Comparison of ENCODE assay signal across 1 cellular context in the genomic region with DNA sequence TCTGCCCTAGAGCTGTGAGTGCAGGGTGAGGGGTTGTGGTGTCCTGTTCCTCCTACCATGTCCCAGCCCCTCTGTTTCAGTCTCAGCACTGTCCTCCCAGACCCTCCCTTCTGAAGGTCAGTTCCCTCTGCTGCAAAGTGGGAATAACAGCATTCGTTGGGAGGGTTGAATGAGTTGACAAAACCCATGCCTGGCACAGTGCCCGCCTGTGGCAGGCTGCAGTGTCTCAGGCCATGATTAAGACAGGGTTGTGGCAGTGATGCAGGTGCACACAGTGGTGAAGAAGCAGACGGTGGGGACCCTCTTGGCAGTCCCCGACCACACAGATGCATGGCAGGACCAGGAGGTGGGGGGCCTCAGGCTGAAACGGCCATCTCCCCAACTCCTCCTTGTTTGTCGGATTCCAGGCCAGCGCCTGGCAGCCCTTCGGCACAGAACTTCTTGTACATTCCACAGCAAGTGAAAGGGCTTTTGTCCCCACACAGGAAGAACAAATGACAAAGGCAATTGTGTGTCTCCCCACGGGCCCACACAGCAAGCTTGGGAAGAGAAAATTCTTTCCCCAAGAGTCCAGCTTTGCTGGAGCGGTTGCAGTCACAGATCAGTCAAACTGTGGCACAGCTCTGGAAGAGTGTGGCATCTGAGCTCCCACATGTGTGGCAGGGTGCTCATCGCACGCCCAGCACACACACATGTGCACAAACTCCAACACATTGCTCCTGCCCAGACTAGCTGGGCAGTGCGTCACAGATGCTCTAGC.
TF ChIP-seq lines count a peak whose summit lies in the region.

No MANE protein-coding gene starts in this region.

TF ChIP-seq in SK-N-SH, 30 proteins besides CTCF, POLR2A, EP300 and RAD21 (continued from another document):
- TF ChIP-seq, protein P1, sequence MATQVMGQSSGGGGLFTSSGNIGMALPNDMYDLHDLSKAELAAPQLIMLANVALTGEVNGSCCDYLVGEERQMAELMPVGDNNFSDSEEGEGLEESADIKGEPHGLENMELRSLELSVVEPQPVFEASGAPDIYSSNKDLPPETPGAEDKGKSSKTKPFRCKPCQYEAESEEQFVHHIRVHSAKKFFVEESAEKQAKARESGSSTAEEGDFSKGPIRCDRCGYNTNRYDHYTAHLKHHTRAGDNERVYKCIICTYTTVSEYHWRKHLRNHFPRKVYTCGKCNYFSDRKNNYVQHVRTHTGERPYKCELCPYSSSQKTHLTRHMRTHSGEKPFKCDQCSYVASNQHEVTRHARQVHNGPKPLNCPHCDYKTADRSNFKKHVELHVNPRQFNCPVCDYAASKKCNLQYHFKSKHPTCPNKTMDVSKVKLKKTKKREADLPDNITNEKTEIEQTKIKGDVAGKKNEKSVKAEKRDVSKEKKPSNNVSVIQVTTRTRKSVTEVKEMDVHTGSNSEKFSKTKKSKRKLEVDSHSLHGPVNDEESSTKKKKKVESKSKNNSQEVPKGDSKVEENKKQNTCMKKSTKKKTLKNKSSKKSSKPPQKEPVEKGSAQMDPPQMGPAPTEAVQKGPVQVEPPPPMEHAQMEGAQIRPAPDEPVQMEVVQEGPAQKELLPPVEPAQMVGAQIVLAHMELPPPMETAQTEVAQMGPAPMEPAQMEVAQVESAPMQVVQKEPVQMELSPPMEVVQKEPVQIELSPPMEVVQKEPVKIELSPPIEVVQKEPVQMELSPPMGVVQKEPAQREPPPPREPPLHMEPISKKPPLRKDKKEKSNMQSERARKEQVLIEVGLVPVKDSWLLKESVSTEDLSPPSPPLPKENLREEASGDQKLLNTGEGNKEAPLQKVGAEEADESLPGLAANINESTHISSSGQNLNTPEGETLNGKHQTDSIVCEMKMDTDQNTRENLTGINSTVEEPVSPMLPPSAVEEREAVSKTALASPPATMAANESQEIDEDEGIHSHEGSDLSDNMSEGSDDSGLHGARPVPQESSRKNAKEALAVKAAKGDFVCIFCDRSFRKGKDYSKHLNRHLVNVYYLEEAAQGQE (IDR thresholded peaks at IDR 0.05; ENCODE audit: low read depth, low read length): no peak
- no peak for TF ChIP-seq TEAD4 (IDR thresholded peaks at IDR 0.05; ENCODE audit: borderline replicate concordance, insufficient read depth)
- TF ChIP-seq, protein P2, sequence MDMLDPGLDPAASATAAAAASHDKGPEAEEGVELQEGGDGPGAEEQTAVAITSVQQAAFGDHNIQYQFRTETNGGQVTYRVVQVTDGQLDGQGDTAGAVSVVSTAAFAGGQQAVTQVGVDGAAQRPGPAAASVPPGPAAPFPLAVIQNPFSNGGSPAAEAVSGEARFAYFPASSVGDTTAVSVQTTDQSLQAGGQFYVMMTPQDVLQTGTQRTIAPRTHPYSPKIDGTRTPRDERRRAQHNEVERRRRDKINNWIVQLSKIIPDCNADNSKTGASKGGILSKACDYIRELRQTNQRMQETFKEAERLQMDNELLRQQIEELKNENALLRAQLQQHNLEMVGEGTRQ (IDR thresholded peaks at IDR 0.05; ENCODE audit: borderline replicate concordance, low read depth, low read length): no peak
- TF ChIP-seq TCF12 (IDR thresholded peaks at IDR 0.05): peak; percentile 75
- peak; percentile 69; the same call in 1 of the 2 replicates for TF ChIP-seq NFIC (IDR thresholded peaks at IDR 0.05; ENCODE audit: borderline replicate concordance)
- no peak for TF ChIP-seq RXRA (IDR thresholded peaks at IDR 0.05; ENCODE audit: borderline replicate concordance, low read depth)
- peak; percentile 70 for TF ChIP-seq CHD2 (IDR thresholded peaks at IDR 0.05; ENCODE audit: low read length, partially characterized antibody)
- 0 out of 2 replicates have a peak, but pooled peaks have one; percentile 9 for TF ChIP-seq IRF3 (IDR thresholded peaks at IDR 0.05; ENCODE audit: low read depth, low read length)
- TF ChIP-seq ELF1 (IDR thresholded peaks at IDR 0.05): no peak
- TF ChIP-seq YY1 (IDR thresholded peaks at IDR 0.05; ENCODE audit: low read depth): no peak
- no peak for TF ChIP-seq POLR2AphosphoS5 (IDR thresholded peaks at IDR 0.05; ENCODE audit: low read depth, low read length)
- no peak for TF ChIP-seq SIN3A (IDR thresholded peaks at IDR 0.05; ENCODE audit: borderline replicate concordance, low read depth, low read length)
